In the genomic region with DNA sequence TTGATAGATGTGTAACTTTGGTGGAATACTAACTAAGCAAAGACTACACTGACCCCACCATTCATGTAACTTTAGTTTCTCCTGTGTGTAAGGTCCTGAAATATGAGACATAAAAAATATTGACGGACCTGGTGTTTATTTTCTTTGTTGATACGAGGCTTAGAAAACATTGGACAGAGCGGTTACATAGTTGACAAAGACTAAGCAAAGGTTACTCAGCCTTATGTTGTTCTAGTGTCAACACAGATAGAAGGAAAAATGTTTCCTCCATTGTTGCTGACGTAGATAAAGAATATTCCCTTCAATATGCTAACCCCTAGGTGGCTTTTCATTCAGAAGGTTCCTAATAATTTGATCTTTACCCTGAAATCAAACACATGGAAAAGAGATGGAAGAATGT, we compare ENCODE assay signal across 15 cellular contexts. TPM values are rescaled to one million over a fixed set of nuclear protein-coding genes. Genes with fewer than 3 reads are reported as not detected.
DNase-seq lines count a peak whose midpoint lies in the region; ATAC-seq, FAIRE-seq and TF ChIP-seq lines count a peak whose summit lies in the region.
"Not testable (repeated sequence)": the region's sequence is repeated elsewhere in the genome, so short reads cannot be mapped to it uniquely, and the experiment has no call there.
"Had no signal": no experiment of that assay in that cellular context is flagged by ENCODE, and none has a peak within 500 bp of the region (broad histone marks: within the 10 kb centered on the region; RNA-seq: fewer than 3 reads in every experiment).

No MANE protein-coding gene starts in this region.

- H3K4me1 ChIP-seq in PC-3 (ENCODE audit: insufficient read depth, low read length); HepG2 (ENCODE audit: insufficient read depth, low read length); pancreas: not testable (repeated sequence)

- POLR2A ChIA-PET in PC-3 (lab: Charles Lee; ENCODE audit: unreplicated experiment); HepG2 (lab: Yijun Ruan, JAX): not testable (repeated sequence)

- FAIRE-seq in GM19239 (lab: Jason Lieb, UNC): peak; percentile 45
- peak; percentile 18 for FAIRE-seq in bronchial epithelial cell (lab: Jason Lieb, UNC)
- FAIRE-seq in HepG2 (lab: Jason Lieb, UNC): not testable (repeated sequence)
- FAIRE-seq in pancreas (lab: Jason Lieb, UNC): peak; percentile 83

- not testable (repeated sequence) for TF ChIP-seq POLR2A in HepG2 (IDR thresholded peaks at IDR 0.05; ENCODE audit: insufficient read depth in 1 of 2, low read depth in 2 of 2, low read length in 2 of 2)

- not testable (repeated sequence) for H4K20me1 ChIP-seq in PC-3 (ENCODE audit: low read length); HepG2 (ENCODE audit: insufficient read depth, low read length)

- not testable (repeated sequence) for TF ChIP-seq RAD21 in HepG2 (CRISPR knock-in tag; IDR thresholded peaks at IDR 0.05)

- H3K9me3 ChIP-seq in PC-3 (ENCODE audit: low read length); HepG2 (ENCODE audit: low read length); pancreas: not testable (repeated sequence)

- intact Hi-C loops in PC-3 (cut with micrococcal nuclease); HepG2 (cut with micrococcal nuclease; ENCODE audit: unreplicated experiment); pancreas (cut with DNase I): not testable (repeated sequence)

- ATAC-seq in PC-3 (peak; percentile 96), HepG2 (peak; percentile 88), pancreas (peak; percentile 40 to 86 (median 64))

- not testable (repeated sequence) for H3K79me2 ChIP-seq in PC-3 (ENCODE audit: low read length); HepG2 (ENCODE audit: insufficient read depth, low read length)

- not testable (repeated sequence) for H3K9ac ChIP-seq in PC-3 (ENCODE audit: low read length); HepG2 (ENCODE audit: insufficient read depth, low read depth, low read length)

- 0% methylated on average over 2 of the region's 4 CpGs for WGBS in HepG2 (ENCODE audit: low lambda C conversion rate)
- WGBS in pancreas, 2 donors: 6 to 26% methylated on average over 1 of the region's 4 CpGs

- not testable (repeated sequence) for H2AFZ ChIP-seq in PC-3 (ENCODE audit: low read length); HepG2 (ENCODE audit: low read length)

- in situ Hi-C loops in HepG2 (cut with HindIII; ENCODE audit: extremely low pct_ligation_motif_present, low pct_unique_long_range_greater_than_20kb): not testable (repeated sequence)

- not testable (repeated sequence) for H3K27me3 ChIP-seq in PC-3 (ENCODE audit: low read length); bronchial epithelial cell (ENCODE audit: control insufficient read depth, insufficient read depth, low read length); HepG2 (ENCODE audit: control insufficient read depth in 1 of 2, insufficient read depth in 2 of 2, low read length in 2 of 2); pancreas

- not testable (repeated sequence) for H3F3A ChIP-seq in PC-3 (ENCODE audit: low read length, unreplicated experiment)

- peak; percentile 10 for DNase-seq in DMS53 treated with DMSO at 0.1 percent for 48 hours (lab: John Stamatoyannopoulos, UW; ENCODE audit: unreplicated experiment)
- DNase-seq in GM19239 (ENCODE audit: insufficient read length, low spot score); PC-3; bronchial epithelial cell (ENCODE audit: low read depth); HepG2 (ENCODE audit: low spot score); pancreas: not testable (repeated sequence)

- H3K9me2 ChIP-seq in PC-3 (replicated peaks; ENCODE audit: low read length): not testable (repeated sequence)

- H3K27ac ChIP-seq in PC-3 (ENCODE audit: low read length); HepG2 (ENCODE audit: extremely low read length, insufficient read depth, low read length); pancreas: not testable (repeated sequence)

- H3K36me3 ChIP-seq in PC-3 (ENCODE audit: low read depth, low read length); bronchial epithelial cell (ENCODE audit: control insufficient read depth, insufficient read depth, low read length); HepG2 (replicated peaks in 1 of 2; ENCODE audit: control insufficient read depth in 1 of 2, insufficient read depth in 2 of 2, low read length in 2 of 2); pancreas: not testable (repeated sequence)

- not testable (repeated sequence) for TF ChIP-seq EP300 in HepG2 (IDR thresholded peaks at IDR 0.05; ENCODE audit: low read depth in 2 of 2, low read length in 2 of 2); HepG2 (CRISPR knock-in tag; IDR thresholded peaks at IDR 0.05; ENCODE audit: borderline replicate concordance)

- CTCF ChIA-PET in PC-3 (lab: Charles Lee); HepG2 (lab: Yijun Ruan, JAX; ENCODE audit: low intra/inter-chr PET ratio, low total read pairs): not testable (repeated sequence)

- H3K4me3 ChIP-seq in PC-3 (ENCODE audit: low read length); bronchial epithelial cell (ENCODE audit: low read depth, low read length); HepG2 (replicated peaks in 1 of 3; ENCODE audit: insufficient read depth in 1 of 3, low read depth in 2 of 3, low read length in 3 of 3); pancreas: not testable (repeated sequence)

- BruUV-seq in PC-3 (replicated peaks; lab: Mats Ljungman, UMichigan); HepG2 (replicated peaks; lab: Mats Ljungman, UMichigan): not testable (repeated sequence)

- not testable (repeated sequence) for TF ChIP-seq CTCF in PC-3 (conservative IDR thresholded peaks at IDR 0.05; ENCODE audit: low read depth, low read length); bronchial epithelial cell (IDR thresholded peaks at IDR 0.05; ENCODE audit: insufficient read depth, low read length, severe bottlenecking); HepG2 (CRISPR knock-in tag; IDR thresholded peaks at IDR 0.05); pancreas (IDR thresholded peaks at IDR 0.05)

- not testable (repeated sequence) for H3K4me2 ChIP-seq in PC-3 (ENCODE audit: low read length); HepG2 (ENCODE audit: low read depth, low read length)

RNA-seq across cellular contexts. Expression of a gene that starts 9.6 kb away (rescaled TPM):
- not detected in 2 replicates for total RNA-seq in PC-3 (2014; rRNA removed)
- not detected in 2 replicates for total RNA-seq in bronchial epithelial cell
- total RNA-seq in HepG2 (2016; rRNA removed; fragmentation: Illumina TruSeq; extraction: Trizol): not detected in 2 replicates
- not detected in 2 replicates for total RNA-seq in HepG2 (2016; cell fraction: cytosol; rRNA removed; fragmentation: Illumina TruSeq; extraction: Trizol; ENCODE audit: low read depth)
- not detected in 2 replicates for total RNA-seq in HepG2 (2016; cell fraction: insoluble cytoplasmic fraction; rRNA removed; fragmentation: Illumina TruSeq; extraction: Trizol)
- total RNA-seq in HepG2 (2016; cell fraction: membrane; rRNA removed; fragmentation: Illumina TruSeq; extraction: Trizol): not detected in 2 replicates
- total RNA-seq in HepG2 (2016; cell fraction: nucleus; rRNA removed; fragmentation: Illumina TruSeq; extraction: Trizol): not detected in 2 replicates
- polyA plus RNA-seq in HepG2 (2011; rRNA removed): not detected in 2 replicates
- not detected in 2 replicates for polyA plus RNA-seq in HepG2 (2011; cell fraction: cytosol; rRNA removed)
- polyA plus RNA-seq in HepG2 (2011; cell fraction: nucleus; rRNA removed): not detected in 2 replicates
- polyA plus RNA-seq in HepG2 (2012): not detected in 2 replicates
- not detected in 2 replicates for polyA plus RNA-seq in HepG2 (2016; cell fraction: cytosol; fragmentation: Illumina TruSeq; extraction: Trizol; ENCODE audit: low read depth)
- polyA plus RNA-seq in HepG2 (2016; cell fraction: insoluble cytoplasmic fraction; fragmentation: Illumina TruSeq; extraction: Trizol; ENCODE audit: low read depth): not detected in 2 replicates
- not detected in 2 replicates for polyA plus RNA-seq in HepG2 (2016; cell fraction: membrane; fragmentation: Illumina TruSeq; extraction: Trizol; ENCODE audit: low read depth)
- not detected in 2 replicates for polyA plus RNA-seq in HepG2 (2016; cell fraction: nucleus; fragmentation: Illumina TruSeq; extraction: Trizol; ENCODE audit: insufficient read depth, low read depth)
- polyA minus RNA-seq in HepG2 (2011; rRNA and poly(A)+ RNA removed; ENCODE audit: low replicate concordance): 0.75 TPM in 1 of 2 replicates, not detected in the other
- not detected in 2 replicates for polyA minus RNA-seq in HepG2 (2011; cell fraction: cytosol; rRNA and poly(A)+ RNA removed)
- not detected in 2 replicates for polyA minus RNA-seq in HepG2 (2011; cell fraction: nucleus; rRNA and poly(A)+ RNA removed)
- under 1 TPM in 1 of 6 donors, not detected in 5; 0.06 TPM for total RNA-seq in pancreas
- polyA plus RNA-seq in pancreas: not detected
- total RNA-seq: A673; CD4-positive, alpha-beta memory T cell; CD4-positive, CD25-positive, alpha-beta regulatory T cell; CD8-positive, alpha-beta memory T cell; Daoy; G401 had no signal
- polyA plus RNA-seq: AG04450; CD14-positive monocyte; CD4-positive, alpha-beta memory T cell; CD4-positive, CD25-positive, alpha-beta regulatory T cell; CD8-positive, alpha-beta memory T cell had no signal

RNA-seq across cellular contexts. Expression of a gene that starts 18.1 kb away (rescaled TPM):
- total RNA-seq in PC-3 (2014; rRNA removed): not detected in 2 replicates
- total RNA-seq in bronchial epithelial cell: not detected in 2 replicates
- not detected in 2 replicates for total RNA-seq in HepG2 (2016; rRNA removed; fragmentation: Illumina TruSeq; extraction: Trizol)
- total RNA-seq in HepG2 (2016; cell fraction: cytosol; rRNA removed; fragmentation: Illumina TruSeq; extraction: Trizol; ENCODE audit: low read depth): not detected in 2 replicates
- not detected in 2 replicates for total RNA-seq in HepG2 (2016; cell fraction: insoluble cytoplasmic fraction; rRNA removed; fragmentation: Illumina TruSeq; extraction: Trizol)
- not detected in 2 replicates for total RNA-seq in HepG2 (2016; cell fraction: membrane; rRNA removed; fragmentation: Illumina TruSeq; extraction: Trizol)
- total RNA-seq in HepG2 (2016; cell fraction: nucleus; rRNA removed; fragmentation: Illumina TruSeq; extraction: Trizol): not detected in 2 replicates
- polyA plus RNA-seq in HepG2 (2011; rRNA removed): not detected in 2 replicates
- not detected in 2 replicates for polyA plus RNA-seq in HepG2 (2011; cell fraction: cytosol; rRNA removed)
- polyA plus RNA-seq in HepG2 (2011; cell fraction: nucleus; rRNA removed): not detected in 2 replicates
- not detected in 2 replicates for polyA plus RNA-seq in HepG2 (2012)
- not detected in 2 replicates for polyA plus RNA-seq in HepG2 (2016; cell fraction: cytosol; fragmentation: Illumina TruSeq; extraction: Trizol; ENCODE audit: low read depth)
- not detected in 2 replicates for polyA plus RNA-seq in HepG2 (2016; cell fraction: insoluble cytoplasmic fraction; fragmentation: Illumina TruSeq; extraction: Trizol; ENCODE audit: low read depth)
- not detected in 2 replicates for polyA plus RNA-seq in HepG2 (2016; cell fraction: membrane; fragmentation: Illumina TruSeq; extraction: Trizol; ENCODE audit: low read depth)
- polyA plus RNA-seq in HepG2 (2016; cell fraction: nucleus; fragmentation: Illumina TruSeq; extraction: Trizol; ENCODE audit: insufficient read depth, low read depth): not detected in 2 replicates
- 0.91 TPM in 1 of 2 replicates, not detected in the other for polyA minus RNA-seq in HepG2 (2011; rRNA and poly(A)+ RNA removed; ENCODE audit: low replicate concordance)
- not detected in 2 replicates for polyA minus RNA-seq in HepG2 (2011; cell fraction: cytosol; rRNA and poly(A)+ RNA removed)
- not detected in 2 replicates for polyA minus RNA-seq in HepG2 (2011; cell fraction: nucleus; rRNA and poly(A)+ RNA removed)
- not detected for total RNA-seq in pancreas
- polyA plus RNA-seq in pancreas: not detected
- total RNA-seq: A673; CD4-positive, alpha-beta memory T cell; CD4-positive, CD25-positive, alpha-beta regulatory T cell; CD8-positive, alpha-beta memory T cell; Daoy; G401 had no signal
- polyA plus RNA-seq: AG04450; CD14-positive monocyte; CD4-positive, alpha-beta memory T cell; CD4-positive, CD25-positive, alpha-beta regulatory T cell; CD8-positive, alpha-beta memory T cell had no signal

RNA-seq across cellular contexts. Expression of a gene that starts 33.3 kb away (rescaled TPM):
- total RNA-seq in PC-3 (2014; rRNA removed): not detected in 2 replicates
- not detected in 2 replicates for total RNA-seq in bronchial epithelial cell
- not detected in 2 replicates for total RNA-seq in HepG2 (2016; rRNA removed; fragmentation: Illumina TruSeq; extraction: Trizol)
- total RNA-seq in HepG2 (2016; cell fraction: cytosol; rRNA removed; fragmentation: Illumina TruSeq; extraction: Trizol; ENCODE audit: low read depth): not detected in 2 replicates
- not detected in 2 replicates for total RNA-seq in HepG2 (2016; cell fraction: insoluble cytoplasmic fraction; rRNA removed; fragmentation: Illumina TruSeq; extraction: Trizol)
- not detected in 2 replicates for total RNA-seq in HepG2 (2016; cell fraction: membrane; rRNA removed; fragmentation: Illumina TruSeq; extraction: Trizol)
- not detected in 2 replicates for total RNA-seq in HepG2 (2016; cell fraction: nucleus; rRNA removed; fragmentation: Illumina TruSeq; extraction: Trizol)
- not detected in 2 replicates for polyA plus RNA-seq in HepG2 (2011; rRNA removed)
- not detected in 2 replicates for polyA plus RNA-seq in HepG2 (2011; cell fraction: cytosol; rRNA removed)
- polyA plus RNA-seq in HepG2 (2011; cell fraction: nucleus; rRNA removed): not detected in 2 replicates
- not detected in 2 replicates for polyA plus RNA-seq in HepG2 (2012)
- polyA plus RNA-seq in HepG2 (2016; cell fraction: cytosol; fragmentation: Illumina TruSeq; extraction: Trizol; ENCODE audit: low read depth): not detected in 2 replicates
- polyA plus RNA-seq in HepG2 (2016; cell fraction: insoluble cytoplasmic fraction; fragmentation: Illumina TruSeq; extraction: Trizol; ENCODE audit: low read depth): not detected in 2 replicates
- polyA plus RNA-seq in HepG2 (2016; cell fraction: membrane; fragmentation: Illumina TruSeq; extraction: Trizol; ENCODE audit: low read depth): not detected in 2 replicates
- polyA plus RNA-seq in HepG2 (2016; cell fraction: nucleus; fragmentation: Illumina TruSeq; extraction: Trizol; ENCODE audit: insufficient read depth, low read depth): not detected in 2 replicates
- not detected in 2 replicates for polyA minus RNA-seq in HepG2 (2011; rRNA and poly(A)+ RNA removed; ENCODE audit: low replicate concordance)
- not detected in 2 replicates for polyA minus RNA-seq in HepG2 (2011; cell fraction: cytosol; rRNA and poly(A)+ RNA removed)
- polyA minus RNA-seq in HepG2 (2011; cell fraction: nucleus; rRNA and poly(A)+ RNA removed): not detected in 2 replicates
- total RNA-seq in pancreas: not detected
- polyA plus RNA-seq in pancreas: not detected
- total RNA-seq: A673; CD4-positive, alpha-beta memory T cell; CD4-positive, CD25-positive, alpha-beta regulatory T cell; CD8-positive, alpha-beta memory T cell; Daoy; G401 had no signal
- polyA plus RNA-seq: AG04450; CD14-positive monocyte; CD4-positive, alpha-beta memory T cell; CD4-positive, CD25-positive, alpha-beta regulatory T cell; CD8-positive, alpha-beta memory T cell had no signal

RNA-seq across cellular contexts. Expression of a gene that starts 52.2 kb away (rescaled TPM):
- total RNA-seq in PC-3 (2014; rRNA removed): not detected in 2 replicates
- not detected in 2 replicates for total RNA-seq in bronchial epithelial cell
- total RNA-seq in HepG2 (2016; rRNA removed; fragmentation: Illumina TruSeq; extraction: Trizol): not detected in 2 replicates
- not detected in 2 replicates for total RNA-seq in HepG2 (2016; cell fraction: cytosol; rRNA removed; fragmentation: Illumina TruSeq; extraction: Trizol; ENCODE audit: low read depth)
- not detected in 2 replicates for total RNA-seq in HepG2 (2016; cell fraction: insoluble cytoplasmic fraction; rRNA removed; fragmentation: Illumina TruSeq; extraction: Trizol)
- not detected in 2 replicates for total RNA-seq in HepG2 (2016; cell fraction: membrane; rRNA removed; fragmentation: Illumina TruSeq; extraction: Trizol)
- total RNA-seq in HepG2 (2016; cell fraction: nucleus; rRNA removed; fragmentation: Illumina TruSeq; extraction: Trizol): not detected in 2 replicates
- polyA plus RNA-seq in HepG2 (2011; rRNA removed): not detected in 2 replicates
- polyA plus RNA-seq in HepG2 (2011; cell fraction: cytosol; rRNA removed): not detected in 2 replicates
- polyA plus RNA-seq in HepG2 (2011; cell fraction: nucleus; rRNA removed): not detected in 2 replicates
- polyA plus RNA-seq in HepG2 (2012): not detected in 2 replicates
- polyA plus RNA-seq in HepG2 (2016; cell fraction: cytosol; fragmentation: Illumina TruSeq; extraction: Trizol; ENCODE audit: low read depth): not detected in 2 replicates
- not detected in 2 replicates for polyA plus RNA-seq in HepG2 (2016; cell fraction: insoluble cytoplasmic fraction; fragmentation: Illumina TruSeq; extraction: Trizol; ENCODE audit: low read depth)
- polyA plus RNA-seq in HepG2 (2016; cell fraction: membrane; fragmentation: Illumina TruSeq; extraction: Trizol; ENCODE audit: low read depth): not detected in 2 replicates
- not detected in 2 replicates for polyA plus RNA-seq in HepG2 (2016; cell fraction: nucleus; fragmentation: Illumina TruSeq; extraction: Trizol; ENCODE audit: insufficient read depth, low read depth)
- polyA minus RNA-seq in HepG2 (2011; rRNA and poly(A)+ RNA removed; ENCODE audit: low replicate concordance): not detected in 2 replicates
- polyA minus RNA-seq in HepG2 (2011; cell fraction: cytosol; rRNA and poly(A)+ RNA removed): not detected in 2 replicates
- not detected in 2 replicates for polyA minus RNA-seq in HepG2 (2011; cell fraction: nucleus; rRNA and poly(A)+ RNA removed)
- not detected for total RNA-seq in pancreas
- polyA plus RNA-seq in pancreas: not detected
- total RNA-seq: A673; CD4-positive, alpha-beta memory T cell; CD4-positive, CD25-positive, alpha-beta regulatory T cell; CD8-positive, alpha-beta memory T cell; Daoy; G401; GM12878 had no signal
- polyA plus RNA-seq: AG04450; CD14-positive monocyte; CD4-positive, alpha-beta memory T cell; CD4-positive, CD25-positive, alpha-beta regulatory T cell; CD8-positive, alpha-beta memory T cell had no signal

RNA-seq across cellular contexts. Expression of a gene that starts 52.8 kb away (rescaled TPM):
- total RNA-seq in PC-3 (2014; rRNA removed) (not detected in 2 replicates), bronchial epithelial cell (not detected in 2 replicates), HepG2 (2016; rRNA removed; fragmentation: Illumina TruSeq; extraction: Trizol) (not detected in 2 replicates), pancreas (not detected)
- total RNA-seq in HepG2 (2016; cell fraction: cytosol; rRNA removed; fragmentation: Illumina TruSeq; extraction: Trizol; ENCODE audit: low read depth): not detected in 2 replicates
- total RNA-seq in HepG2 (2016; cell fraction: insoluble cytoplasmic fraction; rRNA removed; fragmentation: Illumina TruSeq; extraction: Trizol): not detected in 2 replicates
- not detected in 2 replicates for total RNA-seq in HepG2 (2016; cell fraction: membrane; rRNA removed; fragmentation: Illumina TruSeq; extraction: Trizol)
- not detected in 2 replicates for total RNA-seq in HepG2 (2016; cell fraction: nucleus; rRNA removed; fragmentation: Illumina TruSeq; extraction: Trizol)
- polyA plus RNA-seq in HepG2 (2011; rRNA removed) (not detected in 2 replicates), pancreas (not detected)
- polyA plus RNA-seq in HepG2 (2011; cell fraction: cytosol; rRNA removed): not detected in 2 replicates
- polyA plus RNA-seq in HepG2 (2011; cell fraction: nucleus; rRNA removed): not detected in 2 replicates
- polyA plus RNA-seq in HepG2 (2012): not detected in 2 replicates
- polyA plus RNA-seq in HepG2 (2016; cell fraction: cytosol; fragmentation: Illumina TruSeq; extraction: Trizol; ENCODE audit: low read depth): not detected in 2 replicates
- not detected in 2 replicates for polyA plus RNA-seq in HepG2 (2016; cell fraction: insoluble cytoplasmic fraction; fragmentation: Illumina TruSeq; extraction: Trizol; ENCODE audit: low read depth)
- not detected in 2 replicates for polyA plus RNA-seq in HepG2 (2016; cell fraction: membrane; fragmentation: Illumina TruSeq; extraction: Trizol; ENCODE audit: low read depth)
- not detected in 2 replicates for polyA plus RNA-seq in HepG2 (2016; cell fraction: nucleus; fragmentation: Illumina TruSeq; extraction: Trizol; ENCODE audit: insufficient read depth, low read depth)
- polyA minus RNA-seq in HepG2 (2011; rRNA and poly(A)+ RNA removed; ENCODE audit: low replicate concordance): not detected in 2 replicates
- polyA minus RNA-seq in HepG2 (2011; cell fraction: cytosol; rRNA and poly(A)+ RNA removed): not detected in 2 replicates
- not detected in 2 replicates for polyA minus RNA-seq in HepG2 (2011; cell fraction: nucleus; rRNA and poly(A)+ RNA removed)
- total RNA-seq: A673; CD4-positive, alpha-beta memory T cell; CD4-positive, CD25-positive, alpha-beta regulatory T cell; CD8-positive, alpha-beta memory T cell; Daoy; G401 had no signal
- polyA plus RNA-seq: AG04450; CD14-positive monocyte; CD4-positive, alpha-beta memory T cell; CD4-positive, CD25-positive, alpha-beta regulatory T cell; CD8-positive, alpha-beta memory T cell had no signal
